12 cellular contexts compared by ENCODE assay signal in genomic region chr19:42178791-42179500, GRCh38. TPM values are rescaled to one million over a fixed set of nuclear protein-coding genes. Genes with fewer than 3 reads are reported as not detected.
DNase-seq lines count a peak whose midpoint lies in the region; FAIRE-seq and TF ChIP-seq lines count a peak whose summit lies in the region.
"Had no signal": no experiment of that assay in that cellular context is flagged by ENCODE, and none has a peak within 500 bp of the region (broad histone marks: within the 10 kb centered on the region; RNA-seq: fewer than 3 reads in every experiment).

No MANE protein-coding gene starts in this region.

- intact Hi-C loops in Caco-2 (cut with micrococcal nuclease; ENCODE audit: unreplicated experiment) (loop anchor here (5.0 kb wide), 1 partner anchor 37 kb away; no protein-coding TSS in a partner anchor), kidney (cut with DNase I) (no loop called here)

- H3K27ac Mint-ChIP-seq in Caco-2 (ENCODE audit: unreplicated experiment), result no peak overlapping the region
- no peak overlapping the region for H3K27ac Mint-ChIP-seq in mesothelial cell of epicardium
- H3K27ac Mint-ChIP-seq: activated T-cell treated with anti-CD3 and anti-CD28 coated beads, Interleukin-2, amount 50 U/mL, for 24 hours had no signal

- H3K4me3 Mint-ChIP-seq in Caco-2 (ENCODE audit: unreplicated experiment) (no peak overlapping the region), mesothelial cell of epicardium (no peak overlapping the region)
- H3K4me3 Mint-ChIP-seq: activated T-cell treated with anti-CD3 and anti-CD28 coated beads, Interleukin-2, amount 50 U/mL, for 24 hours had no signal

- H3K36me3 Mint-ChIP-seq in Caco-2 (ENCODE audit: insufficient read depth, unreplicated experiment) (no peaks in the 10 kb centered on the region), mesothelial cell of epicardium (no peaks in the 10 kb centered on the region)

- no peak for FAIRE-seq in kidney (lab: Jason Lieb, UNC)

- H3K9me3 Mint-ChIP-seq in Caco-2 (ENCODE audit: unreplicated experiment), result no peaks in the 10 kb centered on the region
- no peaks in the 10 kb centered on the region for H3K9me3 Mint-ChIP-seq in mesothelial cell of epicardium
- H3K9me3 Mint-ChIP-seq: activated T-cell treated with anti-CD3 and anti-CD28 coated beads, Interleukin-2, amount 50 U/mL, for 24 hours had no signal

- peak; percentile 43 to 63 for TF ChIP-seq CTCF in Caco-2 (IDR thresholded peaks at IDR 0.05; ENCODE audit: insufficient read depth in 1 of 2, low read depth in 1 of 2, low read length in 1 of 2, severe bottlenecking in 1 of 2, unreplicated experiment in 1 of 2)
- TF ChIP-seq CTCF in VCaP (conservative IDR thresholded peaks at IDR 0.05), result peak; percentile 41
- no peak for TF ChIP-seq CTCF in kidney (IDR thresholded peaks at IDR 0.05; ENCODE audit: borderline replicate concordance, extremely low read depth, insufficient read depth)
- no peak for TF ChIP-seq CTCF in mesothelial cell of epicardium (IDR thresholded peaks at IDR 0.05; ENCODE audit: unreplicated experiment)

- no peak overlapping the region for H3K4me3 ChIP-seq in Caco-2 (ENCODE audit: low read depth, low read length)
- no peak overlapping the region for H3K4me3 ChIP-seq in H7 (ENCODE audit: insufficient read depth, low read depth, low read length)
- H3K4me3 ChIP-seq in kidney (ENCODE audit: low read length in 2 of 2), result no peak overlapping the region
- H3K4me3 ChIP-seq: spleen, suprapubic skin had no signal

- POLR2A ChIA-PET in Caco-2 (lab: Charles Lee), result no interaction called here

- H3K4me1 ChIP-seq in Caco-2 (peaks cover 8% of the 10 kb centered on the region; the same call in 1 of the 2 replicates), kidney (ENCODE audit: control insufficient read depth in 1 of 2, insufficient read depth in 1 of 2, low read depth in 1 of 2, low read length in 2 of 2) (no peaks in the 10 kb centered on the region)

- H3K9ac ChIP-seq in kidney (ENCODE audit: low read length in 2 of 2), result no peak overlapping the region

- H3K9me3 ChIP-seq in Caco-2 (no peaks in the 10 kb centered on the region), kidney (ENCODE audit: control insufficient read depth in 1 of 2, low read length in 2 of 2) (no peaks in the 10 kb centered on the region)
- H3K9me3 ChIP-seq: spleen, suprapubic skin had no signal

- no TSS peak for BruUV-seq in Caco-2 (replicated peaks; lab: Mats Ljungman, UMichigan)

- CTCF ChIA-PET in Caco-2 (lab: Charles Lee), result no interaction called here

- H3K27ac ChIP-seq in VCaP (no peak overlapping the region), kidney (ENCODE audit: low read depth in 2 of 2, low read length in 2 of 2) (no peak overlapping the region)
- H3K27ac ChIP-seq: spleen, suprapubic skin had no signal

- H3K27me3 ChIP-seq in Caco-2 (replicated peaks; ENCODE audit: control insufficient read depth, insufficient read depth, low read length), result peaks cover 8% of the 10 kb centered on the region
- peaks cover 70% of the 10 kb centered on the region for H3K27me3 ChIP-seq in H7 (ENCODE audit: control insufficient read depth, insufficient read depth, low read length)

- H3K36me3 ChIP-seq in Caco-2 (ENCODE audit: control insufficient read depth, insufficient read depth, low read length), result no peaks in the 10 kb centered on the region
- H3K36me3 ChIP-seq in H7 (replicated peaks; ENCODE audit: control insufficient read depth, insufficient read depth, low read length), result no peaks in the 10 kb centered on the region
- no peaks in the 10 kb centered on the region for H3K36me3 ChIP-seq in kidney (ENCODE audit: control insufficient read depth in 1 of 2, insufficient read depth in 2 of 2, low read length in 2 of 2)
- H3K36me3 ChIP-seq: spleen, suprapubic skin had no signal

- H3K4me1 Mint-ChIP-seq in Caco-2 (ENCODE audit: low read depth, unreplicated experiment) (peaks cover 8% of the 10 kb centered on the region), mesothelial cell of epicardium (peaks cover 5% of the 10 kb centered on the region)

- H3K27me3 Mint-ChIP-seq in Caco-2 (ENCODE audit: insufficient read depth, unreplicated experiment) (peaks cover 25% of the 10 kb centered on the region), mesothelial cell of epicardium (ENCODE audit: low read depth) (peaks cover 48% of the 10 kb centered on the region)

- DNase-seq in Caco-2 (peak in 1 of 2 experiments; percentile 32), H7 (peak; percentile 94), kidney (peak; percentile 8), NCI-H187 (lab: John Stamatoyannopoulos, UW) (no peak), CD1c-positive myeloid dendritic cell (ENCODE audit: extremely low spot score) (no peak), mesothelial cell of epicardium (ENCODE audit: low spot score in 2 of 2, unreplicated experiment in 2 of 2) (no peak), EL (no peak)
- DNase-seq: activated T-cell treated with anti-CD3 and anti-CD28 coated beads, Interleukin-2, amount 50 U/mL, for 24 hours; RPMI8226; spleen had no signal

RNA-seq across cellular contexts. Expression of gene DEDD2, which starts 38.5 kb away (rescaled TPM):
- 31.2 and 31.4 TPM in 2 replicates for total RNA-seq in Caco-2 (2022)
- 58.0 and 63.6 TPM in 2 replicates for total RNA-seq in H7 (2014; rRNA removed; shearing (Covaris generic))
- 26.1 TPM for total RNA-seq in kidney
- 36.3 TPM for polyA plus RNA-seq in kidney (ENCODE audit: insufficient read depth, low read depth, low replicate concordance)
- total RNA-seq in mesothelial cell of epicardium, result 21.3 to 24.0 TPM (median 23.7 TPM) in 3 replicates

RNA-seq across cellular contexts. Expression of gene ZNF526, which starts 41.2 kb away (rescaled TPM):
- total RNA-seq in Caco-2 (2022) (19.4 and 22.6 TPM in 2 replicates), kidney (11.6 TPM), mesothelial cell of epicardium (12.3 to 13.4 TPM (median 13.3 TPM) in 3 replicates)
- 14.6 and 16.1 TPM in 2 replicates for total RNA-seq in H7 (2014; rRNA removed; shearing (Covaris generic))
- 2.6 TPM for polyA plus RNA-seq in kidney (ENCODE audit: insufficient read depth, low read depth, low replicate concordance)

RNA-seq across cellular contexts. Expression of gene POU2F2, which starts 46.7 kb away (rescaled TPM):
- 0.95 and 1.5 TPM in 2 replicates for total RNA-seq in Caco-2 (2022)
- 0.90 and 2.4 TPM in 2 replicates for total RNA-seq in H7 (2014; rRNA removed; shearing (Covaris generic))
- 9.8 TPM for total RNA-seq in kidney
- polyA plus RNA-seq in kidney (ENCODE audit: insufficient read depth, low read depth, low replicate concordance), result 1.3 TPM
- total RNA-seq in mesothelial cell of epicardium, result 0.65 to 0.93 TPM (median 0.66 TPM) in 3 replicates

Comparison
In these comparisons a context has a peak if more than half of its experiments do, and no peak if none do; other contexts are left out.
1. DNase-seq: peak in H7 (single experiment) and kidney (single experiment); none in NCI-H187 (0 of 2), CD1c-positive myeloid dendritic cell (single experiment), mesothelial cell of epicardium (0 of 2) and EL (single experiment).
2. CTCF ChIP-seq: peak in Caco-2 (2 of 2) and VCaP (single experiment); none in kidney (single experiment) and mesothelial cell of epicardium (single experiment).